Comparison of ENCODE assay signal across 7 cellular contexts in the genomic region with DNA sequence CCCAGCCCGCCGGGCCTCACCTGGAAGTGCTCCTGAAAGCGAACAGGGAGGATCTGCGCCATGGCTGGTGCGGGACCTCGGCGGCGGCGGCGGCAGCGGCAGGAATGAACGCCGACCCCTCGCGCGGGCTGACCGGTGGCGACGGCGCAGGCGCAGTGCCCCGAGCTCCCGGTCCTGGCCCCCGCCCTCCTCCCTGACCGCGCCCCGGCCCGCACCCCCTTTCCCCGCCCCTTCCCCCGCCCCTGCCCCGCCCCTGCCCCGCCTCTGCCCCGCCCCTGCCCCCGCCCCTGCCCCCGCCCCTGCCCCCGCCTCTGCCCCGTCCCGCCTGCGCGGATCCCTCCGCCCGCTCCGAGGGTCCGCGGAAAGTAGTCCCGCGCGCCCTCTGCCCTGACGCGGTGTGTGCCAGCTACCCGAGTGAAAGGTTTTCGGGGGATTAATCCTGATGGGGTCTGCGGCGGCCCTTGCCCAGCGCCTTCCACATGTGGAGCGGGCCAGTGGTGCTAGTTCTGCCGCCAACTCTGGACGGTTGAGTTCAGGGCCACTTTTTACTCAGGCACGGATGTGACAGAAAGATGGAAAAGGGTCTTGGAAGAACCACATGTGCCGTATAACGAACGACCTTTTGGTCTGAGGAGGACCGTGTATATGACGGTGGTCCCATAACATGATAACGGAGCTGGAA. TPM values are rescaled to one million over a fixed set of nuclear protein-coding genes. Genes with fewer than 3 reads are reported as not detected.
A peak's percentile ranks its signal among the peaks of the same experiment; 100 is the strongest.
DNase-seq lines count a peak whose midpoint lies in the region; ATAC-seq, FAIRE-seq and TF ChIP-seq lines count a peak whose summit lies in the region.

Gene CLTCL1, minus strand, starts transcription at position 140 of the 682 bp plus-strand sequence. Its CDS starts 78 bp downstream, at position 62.

- H3K36me3 ChIP-seq in OCI-LY3 (replicated peaks; ENCODE audit: low read depth, low read length): no peaks in the 10 kb centered on the region
- H3K36me3 ChIP-seq in esophagus squamous epithelium: no peaks in the 10 kb centered on the region
- H3K36me3 ChIP-seq in muscle layer of duodenum (ENCODE audit: control insufficient read depth in 1 of 2, insufficient read depth in 2 of 2, low read length in 2 of 2): no peaks in the 10 kb centered on the region

- H3K27ac ChIP-seq in OCI-LY3 (ENCODE audit: low read length) (peak within 1 kb of the TSS; percentile 39), esophagus squamous epithelium (peak within 1 kb of the TSS; percentile 88 to 89 (median 88)), muscle layer of duodenum (ENCODE audit: low read length) (no peak within 1 kb of the TSS)

- no peaks in the 10 kb centered on the region for H3K9me3 ChIP-seq in OCI-LY3 (ENCODE audit: insufficient read depth, low read length)
- no peaks in the 10 kb centered on the region for H3K9me3 ChIP-seq in esophagus squamous epithelium
- H3K9me3 ChIP-seq in muscle layer of duodenum (ENCODE audit: control insufficient read depth in 1 of 2, low read length in 2 of 2): no peaks in the 10 kb centered on the region

- H3K4me1 Mint-ChIP-seq in activated T-cell treated with anti-CD3 and anti-CD28 coated beads, Interleukin-2, amount 50 U/mL, for 4 hours (ENCODE audit: low read depth): peaks cover 16% of the 10 kb centered on the region

- peak; percentile 59 for ATAC-seq in HG03135 (IDR thresholded peaks at IDR 0.05; ENCODE audit: unreplicated experiment)
- ATAC-seq in activated T-cell treated with anti-CD3 and anti-CD28 coated beads, Interleukin-2, amount 50 U/mL, for 4 hours: peak; percentile 70 to 80

- H3K4me2 ChIP-seq in OCI-LY3 (ENCODE audit: low read length): peak within 1 kb of the TSS; percentile 94

- peaks cover 31% of the 10 kb centered on the region for H3K27me3 Mint-ChIP-seq in activated T-cell treated with anti-CD3 and anti-CD28 coated beads, Interleukin-2, amount 50 U/mL, for 4 hours (ENCODE audit: low read depth)

- no peak for FAIRE-seq in GM12891 (lab: Jason Lieb, UNC)

- no peaks in the 10 kb centered on the region for H4K20me1 ChIP-seq in OCI-LY3 (ENCODE audit: insufficient read depth, low read length)

- H3K4me3 ChIP-seq in OCI-LY3 (ENCODE audit: low read length): peak within 1 kb of the TSS; percentile 99
- peak within 1 kb of the TSS; percentile 64 to 98 (median 85) for H3K4me3 ChIP-seq in esophagus squamous epithelium
- H3K4me3 ChIP-seq in muscle layer of duodenum (ENCODE audit: low read depth in 1 of 2, low read length in 2 of 2): peak within 1 kb of the TSS; percentile 79 to 85

- no peak for TF ChIP-seq POLR2A in GM12891 (IDR thresholded peaks at IDR 0.05; ENCODE audit: low read depth, low read length)
- peak in 2 of 4 donors; percentile 36 to 50 for TF ChIP-seq POLR2A in esophagus squamous epithelium (IDR thresholded peaks at IDR 0.05)

- no peaks in the 10 kb centered on the region for H3K79me2 ChIP-seq in OCI-LY3 (ENCODE audit: low read length)

- H3K9ac ChIP-seq in OCI-LY3 (ENCODE audit: low read length): peak within 1 kb of the TSS; percentile 92

- no peaks in the 10 kb centered on the region for H3K36me3 Mint-ChIP-seq in activated T-cell treated with anti-CD3 and anti-CD28 coated beads, Interleukin-2, amount 50 U/mL, for 4 hours (ENCODE audit: insufficient read depth)

- H2AFZ ChIP-seq in OCI-LY3 (ENCODE audit: low read depth, low read length): peak within 1 kb of the TSS; percentile 99

- H3K27me3 ChIP-seq in OCI-LY3 (ENCODE audit: low read depth, low read length) (peaks cover 33% of the 10 kb centered on the region), esophagus squamous epithelium (no peaks in the 10 kb centered on the region), muscle layer of duodenum (ENCODE audit: low read depth, low read length) (no peaks in the 10 kb centered on the region)

- TF ChIP-seq CTCF in OCI-LY3 (IDR thresholded peaks at IDR 0.05; ENCODE audit: low read depth, low read length): no peak
- TF ChIP-seq CTCF in esophagus squamous epithelium (IDR thresholded peaks at IDR 0.05): no peak

- H3K4me1 ChIP-seq in OCI-LY3 (ENCODE audit: low read length) (peaks cover 14% of the 10 kb centered on the region), esophagus squamous epithelium (peaks cover 15 to 51% (median 26%) of the 10 kb centered on the region in 3 donors), muscle layer of duodenum (ENCODE audit: control insufficient read depth in 1 of 2, insufficient read depth in 2 of 2, low read length in 2 of 2) (peaks cover 0 to 14% of the 10 kb centered on the region in 2 donors)

- intact Hi-C loops in esophagus squamous epithelium (cut with DNase I): no loop called here

- H3K9me3 Mint-ChIP-seq in activated T-cell treated with anti-CD3 and anti-CD28 coated beads, Interleukin-2, amount 50 U/mL, for 4 hours: no peaks in the 10 kb centered on the region

- H3K4me3 Mint-ChIP-seq in activated T-cell treated with anti-CD3 and anti-CD28 coated beads, Interleukin-2, amount 50 U/mL, for 4 hours: peak within 1 kb of the TSS; percentile 87

- WGBS in esophagus squamous epithelium, 2 donors: 0% methylated on average over 10 of the region's 65 CpGs; no CpG with 5 or more reads in 1 of the 2 donors

- peak; percentile 93 for DNase-seq in GM12891 (ENCODE audit: insufficient read length, low spot score)
- DNase-seq in activated T-cell treated with anti-CD3 and anti-CD28 coated beads, Interleukin-2, amount 50 U/mL, for 4 hours: peak; percentile 63
- no peak for DNase-seq in esophagus squamous epithelium (lab: John Stamatoyannopoulos, UW)
- peak; percentile 34 to 44 for DNase-seq in stimulated activated CD8-positive, alpha-beta memory T cell treated with anti-CD3 and anti-CD28 coated beads, Interleukin-7, amount 100 ng/mL, for 1 hour (ENCODE audit: low read depth in 2 of 2)

TF ChIP-seq in GM12891, 5 proteins besides CTCF, POLR2A, EP300 and RAD21:
- no peak for TF ChIP-seq PAX5 (IDR thresholded peaks at IDR 0.05; ENCODE audit: insufficient read depth, low read length, severe bottlenecking)
- TF ChIP-seq SPI1 (IDR thresholded peaks at IDR 0.05; ENCODE audit: low read depth, low read length): no peak
- TF ChIP-seq TAF1 (IDR thresholded peaks at IDR 0.05; ENCODE audit: low read depth, low read length): no peak
- no peak for TF ChIP-seq POLR2AphosphoS5 (IDR thresholded peaks at IDR 0.05; ENCODE audit: low read depth, low read length)
- TF ChIP-seq POU2F2 (IDR thresholded peaks at IDR 0.05; ENCODE audit: low read depth, low read length): no peak

RNA-seq across cellular contexts. Expression of gene CLTCL1, which starts in this region (rescaled TPM):
- 0.12 TPM for polyA plus RNA-seq in GM12891 (2012; ENCODE audit: low read depth, missing spikeins)
- under 1 TPM; 0.16 to 0.33 (median 0.18) TPM for total RNA-seq in activated T-cell treated with anti-CD3 and anti-CD28 coated beads, Interleukin-2, amount 50 U/mL, for 4 hours
- total RNA-seq in esophagus squamous epithelium: 1 to 10 TPM; 3.0 to 7.7 (median 5.1) TPM

Comparison
In these comparisons a context has a peak if more than half of its experiments do, and no peak if none do; other contexts are left out.
1. Peak in DNase-seq and ATAC-seq in activated T-cell treated with anti-CD3 and anti-CD28 coated beads, Interleukin-2, amount 50 U/mL, for 4 hours; RNA of the gene not detected or under 1 TPM.